Comparison of ENCODE assay signal across 11 cellular contexts in the genomic region with DNA sequence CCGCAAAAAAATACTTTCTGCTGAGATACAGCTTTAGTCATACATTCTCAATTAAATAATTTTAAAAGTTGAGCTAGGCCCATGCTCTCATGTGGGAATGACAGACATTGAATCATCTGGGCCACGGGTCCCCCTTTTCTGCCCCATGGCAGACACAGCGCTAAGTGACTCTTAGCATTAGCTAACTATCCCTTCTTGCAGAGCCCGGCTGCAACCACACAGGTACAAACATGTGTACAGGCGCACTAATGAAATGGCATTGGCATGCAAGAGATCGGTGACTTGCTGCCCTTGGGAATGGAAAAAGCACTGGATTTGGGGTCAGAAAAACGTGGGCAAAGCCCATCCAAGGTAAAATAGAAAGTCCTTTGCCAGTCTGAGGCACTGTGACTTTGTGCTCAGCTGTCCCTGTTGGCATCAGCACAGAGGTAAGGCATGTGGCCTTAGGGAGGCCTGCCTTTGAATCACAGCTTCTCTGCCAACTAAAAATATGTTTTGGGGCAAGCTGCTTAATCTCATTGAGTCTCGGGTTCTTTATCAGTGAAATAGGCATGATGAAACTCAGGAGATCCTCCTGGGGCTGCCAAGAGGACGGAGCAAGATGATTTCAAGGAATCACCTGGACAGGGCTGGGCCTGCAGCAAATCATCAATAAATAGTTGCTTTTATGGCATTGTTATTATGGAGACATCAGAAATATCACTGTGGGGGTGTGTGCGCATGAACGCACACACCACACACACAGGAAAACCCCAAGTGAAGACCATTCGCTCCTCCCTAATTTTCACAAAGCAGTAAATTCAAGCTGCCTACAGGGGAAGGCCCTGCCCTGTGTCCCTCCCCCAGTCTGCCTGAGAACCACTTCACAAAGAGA. TPM values are rescaled to one million over a fixed set of nuclear protein-coding genes. Genes with fewer than 3 reads are reported as not detected.
DNase-seq lines count a peak whose midpoint lies in the region; ATAC-seq, FAIRE-seq and TF ChIP-seq lines count a peak whose summit lies in the region.
"Had no signal": no experiment of that assay in that cellular context is flagged by ENCODE, and none has a peak within 500 bp of the region (broad histone marks: within the 10 kb centered on the region; RNA-seq: fewer than 3 reads in every experiment).

No MANE protein-coding gene starts in this region.

- ATAC-seq in HG02981 (IDR thresholded peaks at IDR 0.05; ENCODE audit: unreplicated experiment), result peak; percentile 47

- H3K27ac ChIP-seq in BLaER1 treated with 17β-estradiol and CSF1 and Interleukin-3, amounts not matched to agents 10 nM and 100 nM, result peak overlapping the region in 3 of 11 experiments; percentile 70 to 73 (median 71); a peak in 4 of 22 replicates
- H3K27ac ChIP-seq in hepatocyte, result no peak overlapping the region

- no peak overlapping the region for H3K4me3 ChIP-seq in BLaER1 treated with 17β-estradiol and CSF1 and Interleukin-3, amounts not matched to agents 10 nM and 100 nM
- H3K4me3 ChIP-seq in hepatocyte, result no peak overlapping the region

- no peak for DNase-seq in GM18507 (ENCODE audit: extremely low spot score, insufficient read length, low read depth)
- DNase-seq in central memory CD4-positive, alpha-beta T cell, result peak; percentile 32
- no peak for DNase-seq in hepatocyte (ENCODE audit: low spot score)
- no peak for DNase-seq in NCI-H1694 treated with DMSO at 0.1 percent for 48 hours (lab: John Stamatoyannopoulos, UW)
- no peak for DNase-seq in nucleus accumbens (lab: John Stamatoyannopoulos, UW)
- DNase-seq in NCI-H1930 (lab: John Stamatoyannopoulos, UW), result no peak
- DNase-seq: glutamatergic neuron, mesendoderm, NCI-H774 had no signal

- WGBS in hepatocyte (ENCODE audit: low lambda C conversion rate, missing lambda C conversion rate), result 92% methylated on average over 12 of the region's 12 CpGs

- no peaks in the 10 kb centered on the region for H3K36me3 ChIP-seq in BLaER1 treated with 17β-estradiol and CSF1 and Interleukin-3, amounts not matched to agents 10 nM and 100 nM
- H3K36me3 ChIP-seq in hepatocyte (replicated peaks; ENCODE audit: insufficient read depth, low read depth), result no peaks in the 10 kb centered on the region

- H2AFZ ChIP-seq in hepatocyte, result no peak overlapping the region

- H3K27me3 ChIP-seq in BLaER1 treated with 17β-estradiol and CSF1 and Interleukin-3, amounts not matched to agents 10 nM and 100 nM, result 0 out of 22 replicates have a peak, but pooled peaks cover 0 to 4% (median 0%) of the 10 kb centered on the region in 11 experiments
- no peaks in the 10 kb centered on the region for H3K27me3 ChIP-seq in hepatocyte

- no peaks in the 10 kb centered on the region for H3K79me2 ChIP-seq in hepatocyte

- FAIRE-seq in GM18507 (lab: Jason Lieb, UNC), result peak; percentile 74

- no peak for TF ChIP-seq CTCF in hepatocyte (IDR thresholded peaks at IDR 0.05; ENCODE audit: poor library complexity)

- H3K9me2 ChIP-seq in hepatocyte (replicated peaks; ENCODE audit: insufficient read depth), result no peaks in the 10 kb centered on the region

- peaks cover 15 to 41% (median 39%) of the 10 kb centered on the region in 10 experiments for H3K4me1 ChIP-seq in BLaER1 treated with 17β-estradiol and CSF1 and Interleukin-3, amounts not matched to agents 10 nM and 100 nM
- H3K4me1 ChIP-seq in hepatocyte (ENCODE audit: insufficient read depth), result no peaks in the 10 kb centered on the region

- H4K20me1 ChIP-seq in BLaER1 treated with 17β-estradiol and CSF1 and Interleukin-3, amounts not matched to agents 10 nM and 100 nM, result peaks cover 0 to 5% (median 0%) of the 10 kb centered on the region in 11 experiments; a peak in 1 of 22 replicates
- no peaks in the 10 kb centered on the region for H4K20me1 ChIP-seq in hepatocyte (ENCODE audit: insufficient read depth, poor library complexity, severe bottlenecking)

- peak overlapping the region in 10 of 11 experiments; percentile 17 to 88 (median 77); a peak in 19 of 22 replicates for H3K4me2 ChIP-seq in BLaER1 treated with 17β-estradiol and CSF1 and Interleukin-3, amounts not matched to agents 10 nM and 100 nM
- no peak overlapping the region for H3K4me2 ChIP-seq in hepatocyte

- peaks cover 0 to 6% (median 0%) of the 10 kb centered on the region in 11 experiments; a peak in 2 of 22 replicates for H3K9me3 ChIP-seq in BLaER1 treated with 17β-estradiol and CSF1 and Interleukin-3, amounts not matched to agents 10 nM and 100 nM (replicated peaks in 1 of 11)
- H3K9me3 ChIP-seq in hepatocyte (ENCODE audit: low read depth), result no peaks in the 10 kb centered on the region

- H3K9ac ChIP-seq in BLaER1 treated with 17β-estradiol and CSF1 and Interleukin-3, amounts not matched to agents 10 nM and 100 nM, result peak overlapping the region in 3 of 11 experiments; percentile 21 to 26 (median 25); a peak in 1 of 22 replicates

RNA-seq across cellular contexts. Expression of gene WHRN, which starts 54.2 kb away (rescaled TPM):
- total RNA-seq in hepatocyte, result 3.2 and 3.7 TPM in 2 replicates
- 6.6 and 14.4 TPM in 2 replicates for polyA plus RNA-seq in hepatocyte
